ENCODE assay signal across 1 cellular context in the genomic region with DNA sequence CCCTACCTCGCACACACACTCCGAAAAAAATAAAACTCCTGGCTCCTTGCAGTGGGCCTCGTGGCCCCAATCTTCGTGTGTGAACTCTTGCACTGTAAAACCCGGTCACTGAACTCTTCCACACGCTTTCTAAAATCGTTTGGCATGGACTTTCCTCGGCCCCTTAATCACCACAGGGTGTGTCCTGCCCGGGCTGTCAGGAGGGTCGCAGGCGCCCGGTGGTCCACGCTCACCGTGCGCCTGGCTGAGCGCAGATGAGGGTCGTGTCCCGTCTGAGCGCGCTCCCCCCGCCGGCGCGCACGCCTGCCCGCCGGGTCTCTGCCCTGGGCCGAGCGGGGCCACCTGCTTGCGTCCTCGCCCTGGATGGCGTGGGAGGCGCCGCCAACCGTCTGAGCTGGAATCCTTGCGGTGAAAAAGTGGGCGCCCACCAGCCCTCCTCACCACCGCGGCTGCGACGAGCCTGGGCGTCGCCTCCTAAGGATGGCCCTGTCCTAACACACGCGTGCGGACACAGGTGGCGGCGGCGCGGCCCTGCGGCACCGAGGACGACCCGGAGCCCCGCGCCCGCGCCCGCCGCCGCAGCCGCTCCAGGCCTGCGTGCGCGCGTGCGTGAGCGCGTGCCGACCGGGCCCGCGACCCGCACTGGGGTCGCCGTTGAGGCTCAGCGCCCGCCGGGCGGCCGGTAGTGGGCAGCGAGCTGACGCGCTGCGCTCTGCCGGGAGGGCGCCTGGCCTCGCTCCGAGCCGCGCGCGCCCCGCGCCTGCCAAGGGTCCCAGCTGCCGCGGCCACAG.
TF ChIP-seq lines count a peak whose summit lies in the region.

No MANE protein-coding gene starts in this region.

TF ChIP-seq in WTC11, 78 proteins besides CTCF, POLR2A, EP300 and RAD21:
- TF ChIP-seq, protein P1, sequence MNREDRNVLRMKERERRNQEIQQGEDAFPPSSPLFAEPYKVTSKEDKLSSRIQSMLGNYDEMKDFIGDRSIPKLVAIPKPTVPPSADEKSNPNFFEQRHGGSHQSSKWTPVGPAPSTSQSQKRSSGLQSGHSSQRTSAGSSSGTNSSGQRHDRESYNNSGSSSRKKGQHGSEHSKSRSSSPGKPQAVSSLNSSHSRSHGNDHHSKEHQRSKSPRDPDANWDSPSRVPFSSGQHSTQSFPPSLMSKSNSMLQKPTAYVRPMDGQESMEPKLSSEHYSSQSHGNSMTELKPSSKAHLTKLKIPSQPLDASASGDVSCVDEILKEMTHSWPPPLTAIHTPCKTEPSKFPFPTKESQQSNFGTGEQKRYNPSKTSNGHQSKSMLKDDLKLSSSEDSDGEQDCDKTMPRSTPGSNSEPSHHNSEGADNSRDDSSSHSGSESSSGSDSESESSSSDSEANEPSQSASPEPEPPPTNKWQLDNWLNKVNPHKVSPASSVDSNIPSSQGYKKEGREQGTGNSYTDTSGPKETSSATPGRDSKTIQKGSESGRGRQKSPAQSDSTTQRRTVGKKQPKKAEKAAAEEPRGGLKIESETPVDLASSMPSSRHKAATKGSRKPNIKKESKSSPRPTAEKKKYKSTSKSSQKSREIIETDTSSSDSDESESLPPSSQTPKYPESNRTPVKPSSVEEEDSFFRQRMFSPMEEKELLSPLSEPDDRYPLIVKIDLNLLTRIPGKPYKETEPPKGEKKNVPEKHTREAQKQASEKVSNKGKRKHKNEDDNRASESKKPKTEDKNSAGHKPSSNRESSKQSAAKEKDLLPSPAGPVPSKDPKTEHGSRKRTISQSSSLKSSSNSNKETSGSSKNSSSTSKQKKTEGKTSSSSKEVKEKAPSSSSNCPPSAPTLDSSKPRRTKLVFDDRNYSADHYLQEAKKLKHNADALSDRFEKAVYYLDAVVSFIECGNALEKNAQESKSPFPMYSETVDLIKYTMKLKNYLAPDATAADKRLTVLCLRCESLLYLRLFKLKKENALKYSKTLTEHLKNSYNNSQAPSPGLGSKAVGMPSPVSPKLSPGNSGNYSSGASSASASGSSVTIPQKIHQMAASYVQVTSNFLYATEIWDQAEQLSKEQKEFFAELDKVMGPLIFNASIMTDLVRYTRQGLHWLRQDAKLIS (CRISPR knock-in tag; IDR thresholded peaks at IDR 0.05; ENCODE audit: borderline replicate concordance) = no peak
- TF ChIP-seq, protein P2, sequence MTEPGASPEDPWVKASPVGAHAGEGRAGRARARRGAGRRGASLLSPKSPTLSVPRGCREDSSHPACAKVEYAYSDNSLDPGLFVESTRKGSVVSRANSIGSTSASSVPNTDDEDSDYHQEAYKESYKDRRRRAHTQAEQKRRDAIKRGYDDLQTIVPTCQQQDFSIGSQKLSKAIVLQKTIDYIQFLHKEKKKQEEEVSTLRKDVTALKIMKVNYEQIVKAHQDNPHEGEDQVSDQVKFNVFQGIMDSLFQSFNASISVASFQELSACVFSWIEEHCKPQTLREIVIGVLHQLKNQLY (CRISPR knock-in tag; IDR thresholded peaks at IDR 0.05) = no peak
- TF ChIP-seq EMX1 (CRISPR knock-in tag; IDR thresholded peaks at IDR 0.05) (no peak), MXD4 (CRISPR knock-in tag; IDR thresholded peaks at IDR 0.05; ENCODE audit: borderline replicate concordance) (no peak)
